Comparison of ENCODE assay signal across 8 cellular contexts in the genomic region with DNA sequence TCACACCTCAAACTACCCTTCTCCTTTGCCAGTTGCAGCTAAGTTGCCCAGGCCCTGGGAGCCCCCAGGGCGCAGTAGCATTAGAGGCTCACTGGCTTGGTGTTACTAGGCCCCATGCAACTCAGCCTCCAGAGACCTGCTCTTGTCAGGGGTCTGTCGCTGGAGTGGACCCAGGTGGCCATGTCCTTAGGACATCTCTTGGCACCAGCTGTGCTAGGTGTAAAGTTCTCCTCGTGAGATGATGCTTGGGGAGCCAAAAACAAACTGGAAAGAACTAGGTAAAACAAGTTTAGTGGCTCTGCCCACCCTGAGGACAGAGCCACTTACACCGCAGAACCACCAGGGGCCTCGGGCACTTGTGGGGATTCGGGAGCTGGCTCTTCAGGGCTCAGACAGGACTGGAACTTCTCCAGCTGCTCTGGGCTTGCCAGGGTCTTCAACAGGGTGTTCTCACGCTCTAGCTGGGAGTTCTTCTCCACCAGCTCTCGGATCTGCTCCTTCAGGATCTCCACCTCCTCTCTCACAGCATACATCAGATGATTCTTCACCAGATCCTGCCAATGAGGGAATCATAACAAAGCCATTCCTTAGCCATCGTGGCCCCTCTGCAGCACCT.
DNase-seq lines count a peak whose midpoint lies in the region; ATAC-seq and TF ChIP-seq lines count a peak whose summit lies in the region.

No MANE protein-coding gene starts in this region.

- H3K36me3 Mint-ChIP-seq in T-helper 2 cell treated with Interferon-gamma antibody and Interleukin-4, amounts not matched to agents 5 μg/mL and 100 μg/mL, for 36 hours (ENCODE audit: low read depth), result peaks cover 33% of the 10 kb centered on the region

- peaks cover 56% of the 10 kb centered on the region for H3K4me1 Mint-ChIP-seq in T-helper 2 cell treated with Interferon-gamma antibody and Interleukin-4, amounts not matched to agents 5 μg/mL and 100 μg/mL, for 36 hours (ENCODE audit: low read depth)

- peak overlapping the region; percentile 87; the same call in 1 of the 2 replicates for H3K4me2 ChIP-seq in DOHH2 (ENCODE audit: low read length)

- H3F3A ChIP-seq in DOHH2 (ENCODE audit: control insufficient read depth, insufficient read depth), result peaks cover 7% of the 10 kb centered on the region; the same call in 1 of the 2 replicates

- no peaks in the 10 kb centered on the region for H3K9me2 ChIP-seq in DOHH2 (replicated peaks; ENCODE audit: control insufficient read depth, low read length)

- H4K20me1 ChIP-seq in DOHH2 (ENCODE audit: control insufficient read depth, insufficient read depth, low read depth, low read length), result no peaks in the 10 kb centered on the region

- no peaks in the 10 kb centered on the region for H3K27me3 ChIP-seq in DOHH2 (ENCODE audit: control insufficient read depth, low read length)
- peaks cover 0 to 20% (median 0%) of the 10 kb centered on the region in 3 donors for H3K27me3 ChIP-seq in psoas muscle (ENCODE audit: insufficient read depth in 3 of 3, low read length in 2 of 3)

- H3K9me3 ChIP-seq in DOHH2 (ENCODE audit: control insufficient read depth, insufficient read depth, low read length) (no peaks in the 10 kb centered on the region), psoas muscle (no peaks in the 10 kb centered on the region)

- no peaks in the 10 kb centered on the region for H3K9me3 Mint-ChIP-seq in T-helper 2 cell treated with Interferon-gamma antibody and Interleukin-4, amounts not matched to agents 5 μg/mL and 100 μg/mL, for 36 hours

- WGBS in psoas muscle, 3 donors, result 28 to 53% (median 47%) methylated on average over 9 of the region's 9 CpGs

- peaks cover 13% of the 10 kb centered on the region for H3K79me2 ChIP-seq in DOHH2 (ENCODE audit: control insufficient read depth, low read length)

- DNase-seq in T-helper 2 cell treated with Interferon-gamma antibody and Interleukin-4, amounts not matched to agents 5 μg/mL and 100 μg/mL, for 36 hours (ENCODE audit: low spot score), result no peak
- DNase-seq in epithelial cell of esophagus (ENCODE audit: low read depth) (no peak), psoas muscle (peak in 1 of 2 donors; percentile 75), glomerular visceral epithelial cell (ENCODE audit: extremely low spot score) (no peak), posterior vena cava (ENCODE audit: low spot score) (no peak), NCI-H446 (lab: John Stamatoyannopoulos, UW) (no peak), NCI-H748 (lab: John Stamatoyannopoulos, UW; ENCODE audit: unreplicated experiment) (no peak)

- intact Hi-C loops in psoas muscle (cut with DNase I), result loop anchor here (2.0 to 5.0 kb wide), 2 partner anchors 37 to 40 kb away; no protein-coding TSS in a partner anchor
- intact Hi-C loops in posterior vena cava (cut with DNase I), result loop anchor here (5.0 to 10.0 kb wide), 2 partner anchors 37 to 60 kb away; a partner anchor contains a TSS

- TF ChIP-seq CTCF in DOHH2 (IDR thresholded peaks at IDR 0.05; ENCODE audit: low read depth, low read length, poor library complexity, severe bottlenecking), result no peak
- peak; percentile 19 for TF ChIP-seq CTCF in epithelial cell of esophagus (IDR thresholded peaks at IDR 0.05; ENCODE audit: insufficient read depth, low read depth, low read length, missing control alignments)
- TF ChIP-seq CTCF in psoas muscle (IDR thresholded peaks at IDR 0.05), result peak; percentile 24

- H3K36me3 ChIP-seq in DOHH2 (ENCODE audit: control insufficient read depth, low read length), result peaks cover 34% of the 10 kb centered on the region
- peaks cover 5 to 7% of the 10 kb centered on the region in 2 donors for H3K36me3 ChIP-seq in psoas muscle (ENCODE audit: insufficient read depth in 1 of 2, low read depth in 1 of 2)

- H3K4me1 ChIP-seq in DOHH2 (ENCODE audit: control insufficient read depth, low read length) (peaks cover 63% of the 10 kb centered on the region), psoas muscle (peaks cover 34% of the 10 kb centered on the region)

- no peaks in the 10 kb centered on the region for H3K27me3 Mint-ChIP-seq in T-helper 2 cell treated with Interferon-gamma antibody and Interleukin-4, amounts not matched to agents 5 μg/mL and 100 μg/mL, for 36 hours (ENCODE audit: low read depth)

- peak overlapping the region; percentile 68 for H3K27ac Mint-ChIP-seq in T-helper 2 cell treated with Interferon-gamma antibody and Interleukin-4, amounts not matched to agents 5 μg/mL and 100 μg/mL, for 36 hours

- H3K27ac ChIP-seq in DOHH2 (ENCODE audit: low read depth, low read length) (no peak overlapping the region), psoas muscle (peak overlapping the region; percentile 86)

- H3K4me3 Mint-ChIP-seq in T-helper 2 cell treated with Interferon-gamma antibody and Interleukin-4, amounts not matched to agents 5 μg/mL and 100 μg/mL, for 36 hours, result peak overlapping the region; percentile 94

- ATAC-seq in psoas muscle, result peak in 1 of 4 donors; percentile 3

- H3K4me3 ChIP-seq in DOHH2 (ENCODE audit: low read length) (no peak overlapping the region), epithelial cell of esophagus (ENCODE audit: low read length) (peak overlapping the region; percentile 73), psoas muscle (peak overlapping the region; percentile 74)
